In the genomic region with DNA sequence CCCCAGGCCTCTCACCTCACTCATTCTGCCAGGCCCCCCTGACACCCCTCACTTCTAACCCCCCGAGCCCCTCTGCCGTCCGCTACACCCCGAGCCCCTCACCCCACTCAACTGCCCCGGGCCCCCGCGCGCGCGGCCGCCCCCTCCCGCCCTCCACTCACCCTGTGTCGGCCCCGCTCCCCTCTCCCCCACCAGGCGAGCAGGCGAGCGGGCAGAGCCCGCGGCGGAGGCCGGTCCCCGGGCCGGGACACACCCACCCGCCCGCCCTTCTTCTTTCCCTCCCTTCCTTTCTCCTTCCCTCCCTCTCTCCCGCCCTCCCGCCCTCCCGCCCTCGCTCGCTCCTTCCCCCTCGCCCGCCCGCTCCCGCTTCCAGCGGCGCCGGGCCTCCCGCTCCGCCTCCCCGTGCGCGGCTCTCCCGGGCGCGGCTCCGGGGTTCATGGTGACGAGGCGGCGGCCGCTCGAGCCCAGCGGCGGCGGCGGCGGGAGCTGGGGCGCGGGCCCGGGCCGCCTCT, we compare ENCODE assay signal across 8 cellular contexts. TPM values are rescaled to one million over a fixed set of nuclear protein-coding genes. Genes with fewer than 3 reads are reported as not detected.
DNase-seq lines count a peak whose midpoint lies in the region; ATAC-seq and TF ChIP-seq lines count a peak whose summit lies in the region.

A gene with protein sequence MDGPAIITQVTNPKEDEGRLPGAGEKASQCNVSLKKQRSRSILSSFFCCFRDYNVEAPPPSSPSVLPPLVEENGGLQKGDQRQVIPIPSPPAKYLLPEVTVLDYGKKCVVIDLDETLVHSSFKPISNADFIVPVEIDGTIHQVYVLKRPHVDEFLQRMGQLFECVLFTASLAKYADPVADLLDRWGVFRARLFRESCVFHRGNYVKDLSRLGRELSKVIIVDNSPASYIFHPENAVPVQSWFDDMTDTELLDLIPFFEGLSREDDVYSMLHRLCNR (plus strand): TSS at position 341 of the 512 bp plus-strand sequence. CDS start 320 bp downstream, outside the sequence.

- intact Hi-C loops in uterus (cut with DNase I; ENCODE audit: low total_unique reads) = no loop called here

- H3K79me2 ChIP-seq in fibroblast of lung (ENCODE audit: control insufficient read depth, insufficient read depth, low read length) = peaks cover 40% of the 10 kb centered on the region

- TF ChIP-seq POLR2A in uterus (IDR thresholded peaks at IDR 0.05) = no peak

- no peak for ATAC-seq in HG03342 (IDR thresholded peaks at IDR 0.05; ENCODE audit: unreplicated experiment)
- no peak for ATAC-seq in GM18870 (IDR thresholded peaks at IDR 0.05; ENCODE audit: unreplicated experiment)

- peak within 1 kb of the TSS; percentile 74 for H3K4me3 Mint-ChIP-seq in activated CD4-positive, alpha-beta memory T cell treated with anti-CD3 and anti-CD28 coated beads, Interleukin-2, amount 10 ng/mL, durations not matched to agents 7 days and 5 days

- H3K36me3 ChIP-seq in BLaER1 = no peaks in the 10 kb centered on the region
- no peaks in the 10 kb centered on the region for H3K36me3 ChIP-seq in fibroblast of lung (ENCODE audit: control insufficient read depth, insufficient read depth, low read length)
- no peaks in the 10 kb centered on the region for H3K36me3 ChIP-seq in muscle layer of colon (ENCODE audit: insufficient read depth, low read length)
- H3K36me3 ChIP-seq in uterus = no peaks in the 10 kb centered on the region

- POLR2A ChIA-PET in activated CD4-positive, alpha-beta memory T cell treated with anti-CD3 and anti-CD28 coated beads, Interleukin-2, amount 10 ng/mL, durations not matched to agents 7 days and 5 days (lab: Charles Lee) = no interaction called here

- H3K9ac ChIP-seq in BLaER1 = peak within 1 kb of the TSS; percentile 66
- H3K9ac ChIP-seq in fibroblast of lung (ENCODE audit: insufficient read depth, low read length) = peak within 1 kb of the TSS; percentile 53
- H3K9ac ChIP-seq in muscle layer of colon (ENCODE audit: low read length) = peak within 1 kb of the TSS; percentile 54

- peak within 1 kb of the TSS; percentile 50 for H3K27ac Mint-ChIP-seq in activated CD4-positive, alpha-beta memory T cell treated with anti-CD3 and anti-CD28 coated beads, Interleukin-2, amount 10 ng/mL, durations not matched to agents 7 days and 5 days

- peaks cover 27% of the 10 kb centered on the region for H3K27me3 ChIP-seq in BLaER1
- peaks cover 50% of the 10 kb centered on the region for H3K27me3 ChIP-seq in HL-60 (ENCODE audit: insufficient read depth, poor library complexity, severe bottlenecking)
- H3K27me3 ChIP-seq in fibroblast of lung (ENCODE audit: control insufficient read depth, insufficient read depth, low read length) = no peaks in the 10 kb centered on the region
- H3K27me3 ChIP-seq in muscle layer of colon (ENCODE audit: control insufficient read depth in 1 of 2, insufficient read depth in 2 of 2, low read length in 2 of 2) = no peaks in the 10 kb centered on the region
- no peaks in the 10 kb centered on the region for H3K27me3 ChIP-seq in uterus

- CTCF ChIA-PET in activated CD4-positive, alpha-beta memory T cell treated with anti-CD3 and anti-CD28 coated beads, Interleukin-2, amount 10 ng/mL, durations not matched to agents 7 days and 5 days (lab: Charles Lee) = no interaction called here

- DNase-seq in HL-60 (ENCODE audit: low read depth in 1 of 2, low spot score in 1 of 2) (no peak), fibroblast of lung (ENCODE audit: low read depth in 2 of 2) (peak; percentile 49 to 59), uterus (peak; percentile 38 to 59)
- DNase-seq in activated CD4-positive, alpha-beta memory T cell treated with anti-CD3 and anti-CD28 coated beads, Interleukin-2, amount 10 ng/mL, durations not matched to agents 7 days and 5 days = no peak

- no peak within 1 kb of the TSS for H3K27ac ChIP-seq in BLaER1
- no peak within 1 kb of the TSS for H3K27ac ChIP-seq in HL-60 (replicated peaks)
- peak within 1 kb of the TSS; percentile 60 for H3K27ac ChIP-seq in fibroblast of lung (ENCODE audit: insufficient read depth, low read length)
- H3K27ac ChIP-seq in muscle layer of colon (ENCODE audit: low read depth, low read length) = peak within 1 kb of the TSS; percentile 91
- peak within 1 kb of the TSS; percentile 84 to 91 for H3K27ac ChIP-seq in uterus

- no peaks in the 10 kb centered on the region for H3K36me3 Mint-ChIP-seq in activated CD4-positive, alpha-beta memory T cell treated with anti-CD3 and anti-CD28 coated beads, Interleukin-2, amount 10 ng/mL, durations not matched to agents 7 days and 5 days (ENCODE audit: low read depth)

- no peaks in the 10 kb centered on the region for H3K9me3 Mint-ChIP-seq in activated CD4-positive, alpha-beta memory T cell treated with anti-CD3 and anti-CD28 coated beads, Interleukin-2, amount 10 ng/mL, durations not matched to agents 7 days and 5 days

- peak within 1 kb of the TSS; percentile 92 for H2AFZ ChIP-seq in fibroblast of lung (ENCODE audit: low read length)

- no peak for TF ChIP-seq CTCF in HL-60 (IDR thresholded peaks at IDR 0.05; ENCODE audit: insufficient read depth, low read length)
- TF ChIP-seq CTCF in fibroblast of lung (conservative IDR thresholded peaks at IDR 0.05 in 1 of 2, IDR thresholded peaks at IDR 0.05 in 1 of 2; ENCODE audit: low read depth in 1 of 2, low read length in 2 of 2) = no peak
- TF ChIP-seq CTCF in uterus (IDR thresholded peaks at IDR 0.05) = no peak

- H3K9me3 ChIP-seq in BLaER1 (no peaks in the 10 kb centered on the region), fibroblast of lung (ENCODE audit: control insufficient read depth, insufficient read depth, low read depth, low read length) (no peaks in the 10 kb centered on the region), muscle layer of colon (ENCODE audit: low read length) (no peaks in the 10 kb centered on the region), uterus (no peaks in the 10 kb centered on the region)

- H3K4me1 Mint-ChIP-seq in activated CD4-positive, alpha-beta memory T cell treated with anti-CD3 and anti-CD28 coated beads, Interleukin-2, amount 10 ng/mL, durations not matched to agents 7 days and 5 days = peaks cover 22% of the 10 kb centered on the region

- H3K4me2 ChIP-seq in BLaER1 = peak within 1 kb of the TSS; percentile 99
- H3K4me2 ChIP-seq in fibroblast of lung (ENCODE audit: extremely low read depth, insufficient read depth, low read length) = peak within 1 kb of the TSS; percentile 97

- H4K20me1 ChIP-seq in BLaER1 (0 out of 2 replicates have a peak, but pooled peaks cover 10% of the 10 kb centered on the region), fibroblast of lung (ENCODE audit: control insufficient read depth, extremely low read depth, insufficient read depth, low read length) (no peaks in the 10 kb centered on the region)

- peaks cover 48% of the 10 kb centered on the region for H3K27me3 Mint-ChIP-seq in activated CD4-positive, alpha-beta memory T cell treated with anti-CD3 and anti-CD28 coated beads, Interleukin-2, amount 10 ng/mL, durations not matched to agents 7 days and 5 days

- H3K4me1 ChIP-seq in BLaER1 = peaks cover 42% of the 10 kb centered on the region
- H3K4me1 ChIP-seq in fibroblast of lung (ENCODE audit: control insufficient read depth, extremely low read depth, insufficient read depth, low read length) = peaks cover 21% of the 10 kb centered on the region
- H3K4me1 ChIP-seq in muscle layer of colon (ENCODE audit: insufficient read depth, low read length) = peaks cover 41% of the 10 kb centered on the region
- H3K4me1 ChIP-seq in uterus = peaks cover 7% of the 10 kb centered on the region in 2 donors

- H3K4me3 ChIP-seq in BLaER1 (peak within 1 kb of the TSS; percentile 75), HL-60 (replicated peaks; ENCODE audit: insufficient read depth, low read length) (peak within 1 kb of the TSS; percentile 26), fibroblast of lung (replicated peaks in 1 of 4; ENCODE audit: control extremely low read depth in 1 of 4, insufficient read depth in 1 of 4, low read depth in 3 of 4, low read length in 4 of 4) (peak within 1 kb of the TSS; percentile 80 to 96 (median 90)), muscle layer of colon (ENCODE audit: low read depth in 1 of 2, low read length in 2 of 2) (peak within 1 kb of the TSS; percentile 73 to 97), uterus (peak within 1 kb of the TSS; percentile 56 to 65)

RNA-seq across cellular contexts. Expression of the gene that starts here (rescaled TPM):
- total RNA-seq in activated CD4-positive, alpha-beta memory T cell treated with anti-CD3 and anti-CD28 coated beads, Interleukin-2, amount 10 ng/mL, durations not matched to agents 7 days and 5 days = 1 to 10 TPM; 2.0 to 4.1 TPM
- total RNA-seq in fibroblast of lung = 31.8 and 34.0 TPM in 2 replicates
- 47.6 and 51.5 TPM in 2 replicates for polyA plus RNA-seq in fibroblast of lung
- polyA plus RNA-seq in fibroblast of lung (2012) = 34.9 and 37.6 TPM in 2 replicates
- 37.2 and 107 TPM in 2 replicates for polyA minus RNA-seq in fibroblast of lung (ENCODE audit: low replicate concordance)
- 10 to 100 TPM in 3 of 4 donors, 1 to 10 TPM in 1; 6.4 to 55.9 (median 28.7) TPM for total RNA-seq in uterus

Comparison
In these comparisons a context has a peak if more than half of its experiments do, and no peak if none do; other contexts are left out.
1. H3K27ac ChIP-seq: peak in fibroblast of lung (single experiment), muscle layer of colon (single experiment) and uterus (2 of 2); none in BLaER1 (single experiment) and HL-60 (single experiment).
2. H3K4me3 ChIP-seq: peak in every context shown above with its lines; median percentile 90 in fibroblast of lung; 85 in muscle layer of colon; 75 in BLaER1; 60 in uterus; 26 in HL-60.
3. DNase-seq: peak in fibroblast of lung (2 of 2) and uterus (2 of 2); none in HL-60 (0 of 2) and activated CD4-positive, alpha-beta memory T cell treated with anti-CD3 and anti-CD28 coated beads, Interleukin-2, amount 10 ng/mL, durations not matched to agents 7 days and 5 days (single experiment).
4. Peak in every context shown above with its lines, with median percentiles within 50 percentile points of each other: H3K9ac ChIP-seq.